11 cellular contexts compared by ENCODE assay signal in the genomic region with DNA sequence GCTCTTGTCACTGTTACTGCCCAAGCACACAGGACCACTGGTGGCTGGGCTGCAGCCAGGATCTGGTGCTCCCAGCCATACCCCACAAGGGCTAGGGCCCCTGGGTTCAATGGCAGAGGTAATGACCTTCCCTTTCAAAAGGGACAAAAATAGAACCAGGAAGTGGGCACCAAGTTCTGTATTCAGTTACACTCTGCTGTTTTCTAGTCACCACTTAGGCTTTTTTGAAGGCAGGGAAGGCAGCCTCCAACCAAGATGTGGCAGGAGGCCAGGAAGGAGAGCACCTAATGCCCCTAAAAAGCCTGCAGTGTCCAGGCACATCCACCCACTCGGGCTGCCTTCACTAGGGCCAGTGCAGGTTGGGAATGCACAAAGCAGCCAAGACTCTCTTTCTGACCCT. TPM values are rescaled to one million over a fixed set of nuclear protein-coding genes. Genes with fewer than 3 reads are reported as not detected.
DNase-seq lines count a peak whose midpoint lies in the region; ATAC-seq, FAIRE-seq and TF ChIP-seq lines count a peak whose summit lies in the region.
"Had no signal": no experiment of that assay in that cellular context is flagged by ENCODE, and none has a peak within 500 bp of the region (broad histone marks: within the 10 kb centered on the region; RNA-seq: fewer than 3 reads in every experiment).

No MANE protein-coding gene starts in this region.

- peak; percentile 4 for FAIRE-seq in GM19239 (lab: Jason Lieb, UNC)
- FAIRE-seq: TTC549 had no signal

- H3K4me3 ChIP-seq in RWPE2 (ENCODE audit: severe bottlenecking) (no peak overlapping the region), mesenchymal stem cell (ENCODE audit: insufficient read depth in 1 of 2, low read depth in 1 of 2, low read length in 2 of 2) (no peak overlapping the region)

- WGBS in mesenchymal stem cell = 74% methylated on average over 1 of the region's 1 CpG

- no peak for TF ChIP-seq POLR2A in erythroblast (IDR thresholded peaks at IDR 0.05; ENCODE audit: low read length)

- H2BK5ac ChIP-seq in mesenchymal stem cell (ENCODE audit: low read depth, low read length, poor library complexity, severe bottlenecking) = no peak overlapping the region

- H2BK12ac ChIP-seq in mesenchymal stem cell (ENCODE audit: low read length in 2 of 2) = no peak overlapping the region

- H3K36me3 ChIP-seq in RWPE2 (ENCODE audit: low read depth) (peaks cover 23% of the 10 kb centered on the region), mesenchymal stem cell (ENCODE audit: control insufficient read depth in 1 of 2, insufficient read depth in 2 of 2, low read depth in 1 of 2, low read length in 2 of 2) (peaks cover 20 to 90% of the 10 kb centered on the region in 2 experiments)

- H2AFZ ChIP-seq in mesenchymal stem cell (ENCODE audit: low read depth, low read length) = no peak overlapping the region

- no peak overlapping the region for H3K4ac ChIP-seq in mesenchymal stem cell (ENCODE audit: low read depth in 1 of 2, low read length in 2 of 2)

- ATAC-seq in RWPE2 (ENCODE audit: low read depth) = no peak
- ATAC-seq in HG02759 (IDR thresholded peaks at IDR 0.05; ENCODE audit: unreplicated experiment) = no peak
- ATAC-seq: natural killer cell treated with Interleukin-12 subunit alpha and Interleukin-12 subunit beta and Interleukin-15 and Interleukin-18, amount 100 ng/mL, for 72 hours had no signal

- no peak overlapping the region for H2BK15ac ChIP-seq in mesenchymal stem cell (ENCODE audit: low read depth, poor library complexity, severe bottlenecking)

- H2AK5ac ChIP-seq in mesenchymal stem cell (ENCODE audit: low read length, severe bottlenecking) = no peak overlapping the region

- H3K79me1 ChIP-seq in mesenchymal stem cell (replicated peaks; ENCODE audit: low read length, poor library complexity, severe bottlenecking) = no peaks in the 10 kb centered on the region

- no peak overlapping the region for H2BK120ac ChIP-seq in mesenchymal stem cell (ENCODE audit: low read depth, low read length)

- H4K8ac ChIP-seq in mesenchymal stem cell (ENCODE audit: low read length) = peak overlapping the region; percentile 12

- H3K4me2 ChIP-seq in mesenchymal stem cell (ENCODE audit: low read length, poor library complexity, severe bottlenecking) = no peak overlapping the region

- no peak overlapping the region for H3K23ac ChIP-seq in mesenchymal stem cell (ENCODE audit: low read length in 2 of 2)

- H3K14ac ChIP-seq in mesenchymal stem cell (ENCODE audit: low read length in 2 of 2) = no peak overlapping the region

- H3K27ac ChIP-seq in RWPE2 (ENCODE audit: poor library complexity, severe bottlenecking) = no peak overlapping the region
- no peak overlapping the region for H3K27ac ChIP-seq in mesenchymal stem cell (ENCODE audit: low read length, poor library complexity, severe bottlenecking)

- no peaks in the 10 kb centered on the region for H3K4me1 ChIP-seq in RWPE2 (ENCODE audit: insufficient read depth, poor library complexity, severe bottlenecking)
- peaks cover 2% of the 10 kb centered on the region for H3K4me1 ChIP-seq in mesenchymal stem cell (ENCODE audit: control insufficient read depth, insufficient read depth, low read depth, low read length)

- H3K18ac ChIP-seq in mesenchymal stem cell (ENCODE audit: low read depth in 1 of 2, low read length in 2 of 2) = no peak overlapping the region

- DNase-seq in Ammon's horn (ENCODE audit: low spot score) = peak; percentile 41
- no peak for DNase-seq in GM19239 (ENCODE audit: insufficient read length, low spot score)
- peak; percentile 10 for DNase-seq in RWPE2 (ENCODE audit: low spot score)
- DNase-seq in mesenchymal stem cell = no peak
- no peak for DNase-seq in erythroblast (lab: John Stamatoyannopoulos, UW)
- DNase-seq in NCI-H146 (lab: John Stamatoyannopoulos, UW) = no peak
- DNase-seq in stimulated activated CD4-positive, alpha-beta T cell treated with anti-CD3 and anti-CD28 coated beads, Interleukin-4, amount 100 ng/mL, for 4 hours = no peak
- DNase-seq: activated T-cell treated with anti-CD3 and anti-CD28 coated beads, Interleukin-2, amount 50 U/mL, for 48 hours had no signal

- no peaks in the 10 kb centered on the region for H3K27me3 ChIP-seq in RWPE2 (ENCODE audit: insufficient read depth, poor library complexity, severe bottlenecking)
- no peaks in the 10 kb centered on the region for H3K27me3 ChIP-seq in mesenchymal stem cell (ENCODE audit: control insufficient read depth in 1 of 2, insufficient read depth in 1 of 2, low read length in 2 of 2)

- no peak overlapping the region for H3K9ac ChIP-seq in mesenchymal stem cell (ENCODE audit: low read length)

- no peak for TF ChIP-seq CTCF in RWPE2 (IDR thresholded peaks at IDR 0.05; ENCODE audit: poor library complexity, severe bottlenecking)

- no peaks in the 10 kb centered on the region for H3K9me3 ChIP-seq in RWPE2 (ENCODE audit: severe bottlenecking)
- no peaks in the 10 kb centered on the region for H3K9me3 ChIP-seq in mesenchymal stem cell (ENCODE audit: control insufficient read depth, low read length)

- H4K91ac ChIP-seq in mesenchymal stem cell (ENCODE audit: low read length) = no peak overlapping the region

RNA-seq across cellular contexts. Expression of gene NOD1, which starts 47.8 kb away (rescaled TPM):
- 1.1 TPM for polyA plus RNA-seq in mesenchymal stem cell (2013, experiment 1 of 2)
- polyA plus RNA-seq in mesenchymal stem cell (2013, experiment 2 of 2) = 1.1 TPM

Comparison
In these comparisons a context has a peak if more than half of its experiments do, and no peak if none do; other contexts are left out.
1. DNase-seq: peak in Ammon's horn (single experiment) and RWPE2 (single experiment); none in GM19239 (single experiment), mesenchymal stem cell (single experiment), erythroblast (0 of 2), NCI-H146 (single experiment) and stimulated activated CD4-positive, alpha-beta T cell treated with anti-CD3 and anti-CD28 coated beads, Interleukin-4, amount 100 ng/mL, for 4 hours (0 of 2).